Comparison of ENCODE assay signal across 1 cellular context in genomic region chr17:29710891-29711418, GRCh38.
A peak's percentile ranks its signal among the peaks of the same experiment; 100 is the strongest.
TF ChIP-seq lines count a peak whose summit lies in the region.

No MANE protein-coding gene starts in this region.

TF ChIP-seq in K562, 482 proteins besides CTCF, POLR2A, EP300 and RAD21 (continued from another document and continues in another):
- TF ChIP-seq BRF2 (IDR thresholded peaks at IDR 0.05; ENCODE audit: borderline replicate concordance, insufficient read depth, insufficient read length) (no peak), ZBTB26 (CRISPR knock-in tag; IDR thresholded peaks at IDR 0.05) (no peak), ATF4 (CRISPR knock-in tag; IDR thresholded peaks at IDR 0.05) (no peak), XRCC4 (IDR thresholded peaks at IDR 0.05; ENCODE audit: extremely low read depth, insufficient read depth, insufficient read length) (no peak), CUX1 (CRISPR knock-in tag; IDR thresholded peaks at IDR 0.05) (peak; percentile 50; the same call in 1 of the 2 replicates), ARID1B (IDR thresholded peaks at IDR 0.05) (peak; percentile 94), POLR2AphosphoS2 (IDR thresholded peaks at IDR 0.05; ENCODE audit: low read length) (no peak), CTBP1 (IDR thresholded peaks at IDR 0.05; ENCODE audit: borderline replicate concordance) (peak; percentile 66), DNMT1 (IDR thresholded peaks at IDR 0.05) (no peak), ESRRB (CRISPR knock-in tag; IDR thresholded peaks at IDR 0.05; ENCODE audit: borderline replicate concordance) (no peak), RBM25 (IDR thresholded peaks at IDR 0.05; ENCODE audit: low read depth, low read length, severe bottlenecking) (no peak), ELF2 (CRISPR knock-in tag; IDR thresholded peaks at IDR 0.05) (no peak), SMARCA4 (IDR thresholded peaks at IDR 0.05) (peak; percentile 94), ZNF280A (IDR thresholded peaks at IDR 0.05; ENCODE audit: low read depth, partially characterized antibody) (no peak), EHMT2 (IDR thresholded peaks at IDR 0.05) (no peak), SIX5 (IDR thresholded peaks at IDR 0.05; ENCODE audit: borderline replicate concordance in 1 of 2, insufficient read depth in 1 of 2, low read depth in 1 of 2, low read length in 2 of 2) (no peak), SOX6 (IDR thresholded peaks at IDR 0.05) (peak; percentile 82), ZNF436 (CRISPR knock-in tag; IDR thresholded peaks at IDR 0.05) (no peak), SRSF1 (IDR thresholded peaks at IDR 0.05; ENCODE audit: low read depth, low read length) (no peak), TCF7L2 (IDR thresholded peaks at IDR 0.05; ENCODE audit: low read depth, low read length) (no peak), JUN (IDR thresholded peaks at IDR 0.05; ENCODE audit: borderline replicate concordance, low read depth, low read length) (no peak; the same call in none of the 2 replicates), JUN (CRISPR knock-in tag; IDR thresholded peaks at IDR 0.05; ENCODE audit: borderline replicate concordance) (no peak), MGA (IDR thresholded peaks at IDR 0.05) (peak; percentile 53), CHCHD3 (CRISPR knock-in tag; IDR thresholded peaks at IDR 0.05) (no peak), PML (IDR thresholded peaks at IDR 0.05; ENCODE audit: low read length) (0 out of 2 replicates have a peak, but pooled peaks have one; percentile 34), RBM14 (IDR thresholded peaks at IDR 0.05; ENCODE audit: borderline replicate concordance, insufficient read depth, low read depth, low read length) (no peak), ZNF232 (CRISPR knock-in tag; IDR thresholded peaks at IDR 0.05) (no peak), ZBTB12 (CRISPR knock-in tag; IDR thresholded peaks at IDR 0.05) (no peak), GATA2 (CRISPR knock-in tag; IDR thresholded peaks at IDR 0.05) (peak; percentile 80), MNT (conservative IDR thresholded peaks at IDR 0.05) (0 out of 4 replicates have a peak, but pooled peaks of 1 of the 2 experiments have one; percentile 40), ZBTB17 (CRISPR knock-in tag; IDR thresholded peaks at IDR 0.05) (no peak), CBFA2T3 (IDR thresholded peaks at IDR 0.05) (peak; percentile 85), NFATC3 (IDR thresholded peaks at IDR 0.05) (peak; percentile 72; the same call in 1 of the 2 replicates), TAF7 (tag; IDR thresholded peaks at IDR 0.05) (no peak), ZNF707 (CRISPR knock-in tag; conservative IDR thresholded peaks at IDR 0.05) (no peak)
